30 cellular contexts compared by ENCODE assay signal in the genomic region with DNA sequence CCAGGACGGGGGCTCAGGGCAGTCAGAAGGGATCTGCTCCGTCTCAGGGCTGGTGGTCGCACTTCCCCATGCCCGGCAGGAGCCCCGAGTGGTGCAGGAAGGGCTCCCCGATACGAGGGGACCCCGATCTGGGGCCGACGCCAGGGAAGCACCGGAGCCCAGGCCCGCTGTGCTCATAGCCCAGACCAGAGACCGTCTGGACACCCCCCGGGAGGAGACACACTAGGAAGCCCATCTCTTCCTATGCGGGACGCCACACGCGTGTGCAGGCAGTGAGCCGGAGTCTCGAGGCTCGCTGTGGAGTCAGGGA. TPM values are rescaled to one million over a fixed set of nuclear protein-coding genes. Genes with fewer than 3 reads are reported as not detected.
"Had no signal": no experiment of that assay in that cellular context is flagged by ENCODE, and none has a peak within 500 bp of the region (broad histone marks: within the 10 kb centered on the region; RNA-seq: fewer than 3 reads in every experiment).

No MANE protein-coding gene starts in this region.

- H3K36me3 ChIP-seq: heart right ventricle, left lung, lower lobe of right lung, neutrophil, ovary, right atrium auricular region, suprapubic skin, thoracic aorta, tibial nerve, upper lobe of left lung, vagina had no signal

- H3K4me1 ChIP-seq: left lung, lower lobe of right lung, suprapubic skin, upper lobe of left lung, vagina had no signal

- H3K4me1 Mint-ChIP-seq: neural crest cell had no signal

- H3K4me3 Mint-ChIP-seq: naive thymus-derived CD8-positive, alpha-beta T cell; nephron; neural crest cell; stimulated activated naive CD8-positive, alpha-beta T cell treated with anti-CD3 and anti-CD28 coated beads, Interleukin-15, Interleukin-2, amounts not matched to agents 100 ng/mL and 50 ng/mL, for 24 hours had no signal

- DNase-seq: heart right ventricle; islet precursor cell; kidney glomerular epithelial cell; left colon; lower lobe of right lung; mammary epithelial cell; mesenchymal stem cell; naive thymus-derived CD8-positive, alpha-beta T cell; occipital lobe; ovary; stimulated activated CD4-positive, alpha-beta T cell treated with anti-CD3 and anti-CD28 coated beads, Interleukin-12 subunit alpha, Interleukin-12 subunit beta, amount 100 ng/mL, for 4 hours; stimulated activated CD4-positive, alpha-beta T cell treated with anti-CD3 and anti-CD28 coated beads, Interleukin-15, amount 100 ng/mL, for 24 hours; stimulated activated CD4-positive, alpha-beta T cell treated with anti-CD3 and anti-CD28 coated beads, Interleukin-2, amount 100 ng/mL, for 24 hours; stimulated activated CD4-positive, alpha-beta T cell treated with anti-CD3 and anti-CD28 coated beads, Interleukin-4, amount 100 ng/mL, for 1 hour; stimulated activated naive CD4-positive, alpha-beta T cell had no signal

- H3K4me2 ChIP-seq: hepatocyte had no signal

- H3K9me3 ChIP-seq: left lung, lower lobe of right lung, neutrophil, ovary, right atrium auricular region, suprapubic skin, thoracic aorta, tibial nerve, upper lobe of left lung, vagina had no signal

- H3K27me3 Mint-ChIP-seq: naive thymus-derived CD8-positive, alpha-beta T cell; progenitor cell of endocrine pancreas; stimulated activated naive CD8-positive, alpha-beta T cell treated with anti-CD3 and anti-CD28 coated beads, Interleukin-15, Interleukin-2, amounts not matched to agents 100 ng/mL and 50 ng/mL, for 24 hours had no signal

- H3K27ac Mint-ChIP-seq: naive thymus-derived CD8-positive, alpha-beta T cell; stimulated activated naive CD8-positive, alpha-beta T cell treated with anti-CD3 and anti-CD28 coated beads, Interleukin-15, Interleukin-2, amounts not matched to agents 100 ng/mL and 50 ng/mL, for 24 hours had no signal

- H3K4me3 ChIP-seq: heart right ventricle, hepatocyte, left lung, lower lobe of right lung, ovary, right atrium auricular region, skin epidermis, suprapubic skin, thoracic aorta, tibial nerve, upper lobe of left lung, vagina had no signal

- H3K27ac ChIP-seq: hepatocyte, left lung, lower lobe of right lung, neutrophil, ovary, right atrium auricular region, skin epidermis, suprapubic skin, tibial nerve, upper lobe of left lung, vagina had no signal

- H3K79me2 ChIP-seq: hepatocyte had no signal

- H3K27me3 ChIP-seq: heart right ventricle, hepatocyte, left lung, neutrophil, ovary, right atrium auricular region, suprapubic skin, tibial nerve, upper lobe of left lung, vagina had no signal

- H2AFZ ChIP-seq: hepatocyte had no signal

- ATAC-seq: heart right ventricle; left colon; left lung; lower lobe of right lung; naive thymus-derived CD8-positive, alpha-beta T cell; sciatic nerve had no signal

- H3K9me3 Mint-ChIP-seq: naive thymus-derived CD8-positive, alpha-beta T cell; nephron; neural crest cell; stimulated activated naive CD8-positive, alpha-beta T cell treated with anti-CD3 and anti-CD28 coated beads, Interleukin-15, Interleukin-2, amounts not matched to agents 100 ng/mL and 50 ng/mL, for 24 hours had no signal

RNA-seq across cellular contexts. Expression of gene PDGFA, which starts 39.7 kb away (rescaled TPM):
- polyA plus RNA-seq: naive thymus-derived CD8-positive, alpha-beta T cell had no signal
